Comparison of ENCODE assay signal across 25 cellular contexts in genomic region chr18:69590150-69590549, GRCh38.
DNase-seq lines count a peak whose midpoint lies in the region; ATAC-seq and TF ChIP-seq lines count a peak whose summit lies in the region.
"Had no signal": no experiment of that assay in that cellular context is flagged by ENCODE, and none has a peak within 500 bp of the region (broad histone marks: within the 10 kb centered on the region; RNA-seq: fewer than 3 reads in every experiment).

No MANE protein-coding gene starts in this region.

- H3K4me1 ChIP-seq in SK-N-SH (ENCODE audit: control insufficient read depth in 1 of 2, insufficient read depth in 2 of 2, low read depth in 1 of 2, low read length in 1 of 2): peaks cover 0 to 6% of the 10 kb centered on the region in 2 experiments; a peak in 2 of 4 replicates
- H3K4me1 ChIP-seq: BLaER1 treated with 17β-estradiol and CSF1 and Interleukin-3, amounts not matched to agents 10 nM and 100 nM had no signal

- H3K9me3 ChIP-seq in SK-N-SH: peaks cover under 1% of the 10 kb centered on the region; the same call in 1 of the 2 replicates
- H3K9me3 ChIP-seq: BLaER1 treated with 17β-estradiol and CSF1 and Interleukin-3, amounts not matched to agents 10 nM and 100 nM had no signal

- H3K27ac ChIP-seq in SK-N-SH (ENCODE audit: low read depth in 2 of 2, low read length in 1 of 2): no peak overlapping the region
- H3K27ac ChIP-seq: BLaER1 treated with 17β-estradiol and CSF1 and Interleukin-3, amounts not matched to agents 10 nM and 100 nM had no signal

- CTCF ChIA-PET in SK-N-SH (lab: Yijun Ruan, JAX): interaction anchor here (0.7 kb wide), 1 partner anchor 448 kb away, joined by 3 read pairs; no protein-coding TSS in a partner anchor
- CTCF ChIA-PET in activated CD4-positive, alpha-beta T cell treated with anti-CD3 and anti-CD28 coated beads for 36 hours (lab: Charles Lee): no interaction called here

- no peaks in the 10 kb centered on the region for H3K4me1 Mint-ChIP-seq in activated CD4-positive, alpha-beta T cell treated with anti-CD3 and anti-CD28 coated beads for 36 hours
- H3K4me1 Mint-ChIP-seq: IgD-negative memory B cell had no signal

- no peaks in the 10 kb centered on the region for H3K9me3 Mint-ChIP-seq in activated CD4-positive, alpha-beta T cell treated with anti-CD3 and anti-CD28 coated beads for 36 hours (ENCODE audit: low read depth)
- H3K9me3 Mint-ChIP-seq: CD8-positive, alpha-beta T cell; IgD-negative memory B cell had no signal

- intact Hi-C loops in activated CD4-positive, alpha-beta T cell treated with anti-CD3 and anti-CD28 coated beads for 36 hours (cut with DNase I, micrococcal nuclease): no loop called here

- no peak overlapping the region for H3K4me3 Mint-ChIP-seq in activated CD4-positive, alpha-beta T cell treated with anti-CD3 and anti-CD28 coated beads for 36 hours
- H3K4me3 Mint-ChIP-seq: CD8-positive, alpha-beta T cell; HFFc6; IgD-negative memory B cell had no signal

- H3K4me3 ChIP-seq in SK-N-SH (ENCODE audit: low read depth in 2 of 2, low read length in 1 of 2) (no peak overlapping the region), choroid plexus epithelial cell (ENCODE audit: low read depth, low read length) (no peak overlapping the region)
- H3K4me3 ChIP-seq: BLaER1 treated with 17β-estradiol and CSF1 and Interleukin-3, amounts not matched to agents 10 nM and 100 nM; GM12878 had no signal

- H3K27me3 Mint-ChIP-seq in activated CD4-positive, alpha-beta T cell treated with anti-CD3 and anti-CD28 coated beads for 36 hours: peaks cover 8% of the 10 kb centered on the region
- H3K27me3 Mint-ChIP-seq: IgD-negative memory B cell had no signal

- 81% methylated on average over 3 of the region's 3 CpGs for WGBS in SK-N-SH (ENCODE audit: low lambda C conversion rate)

- no peaks in the 10 kb centered on the region for H3F3A ChIP-seq in SK-N-SH (replicated peaks; ENCODE audit: insufficient read depth)

- no peak for ATAC-seq in GM18868 (IDR thresholded peaks at IDR 0.05; ENCODE audit: unreplicated experiment)
- ATAC-seq in activated CD4-positive, alpha-beta T cell treated with anti-CD3 and anti-CD28 coated beads for 36 hours: no peak
- ATAC-seq: CD8-positive, alpha-beta T cell; GM12878 had no signal

- DNase-seq in HCEC 1CT (peak; percentile 1), SK-N-SH (no peak), choroid plexus epithelial cell (ENCODE audit: low read depth) (peak; percentile 35), iris pigment epithelial cell (ENCODE audit: low read depth) (peak; percentile 32), dermis blood vessel endothelial cell (no peak), NCI-H524 (lab: John Stamatoyannopoulos, UW) (no peak)
- DNase-seq in activated CD4-positive, alpha-beta T cell treated with anti-CD3 and anti-CD28 coated beads for 36 hours: no peak
- DNase-seq: CD8-positive, alpha-beta T cell; DMS53; EL; HFFc6; Karpas-422; MM.1S; NCI-H1092 treated with DMSO at 0.1 percent for 48 hours; NCI-H146; NCI-H2081; NCI-H2171 treated with DMSO at 0.1 percent for 48 hours; NCI-H446 treated with DMSO at 0.1 percent for 48 hours; NCI-H748 treated with DMSO at 0.1 percent for 48 hours; NK-92 treated with Interleukin-12 subunit alpha and Interleukin-12 subunit beta, amount 100 ng/mL, for 24 hours; SHP77 had no signal

- H3K27me3 ChIP-seq in SK-N-SH (ENCODE audit: insufficient read depth): no peaks in the 10 kb centered on the region
- H3K27me3 ChIP-seq: BLaER1 treated with 17β-estradiol and CSF1 and Interleukin-3, amounts not matched to agents 10 nM and 100 nM had no signal

- no peaks in the 10 kb centered on the region for H3K36me3 Mint-ChIP-seq in activated CD4-positive, alpha-beta T cell treated with anti-CD3 and anti-CD28 coated beads for 36 hours (ENCODE audit: low read depth)
- H3K36me3 Mint-ChIP-seq: CD8-positive, alpha-beta T cell; IgD-negative memory B cell had no signal

- H3K27ac Mint-ChIP-seq in activated CD4-positive, alpha-beta T cell treated with anti-CD3 and anti-CD28 coated beads for 36 hours: no peak overlapping the region
- H3K27ac Mint-ChIP-seq: CD8-positive, alpha-beta T cell; HFFc6; IgD-negative memory B cell had no signal

- TF ChIP-seq CTCF in SK-N-SH (IDR thresholded peaks at IDR 0.05): no peak
- TF ChIP-seq CTCF in choroid plexus epithelial cell (conservative IDR thresholded peaks at IDR 0.05; ENCODE audit: low read depth, low read length): no peak

- TF ChIP-seq RAD21 in SK-N-SH (IDR thresholded peaks at IDR 0.05; ENCODE audit: low read length): no peak

- H3K9me2 ChIP-seq in SK-N-SH: no peaks in the 10 kb centered on the region; the same call in 1 of the 2 replicates

- H3K36me3 ChIP-seq in SK-N-SH (replicated peaks in 1 of 2; ENCODE audit: control insufficient read depth in 1 of 2, insufficient read depth in 2 of 2, low read length in 1 of 2): no peaks in the 10 kb centered on the region
- H3K36me3 ChIP-seq: BLaER1 treated with 17β-estradiol and CSF1 and Interleukin-3, amounts not matched to agents 10 nM and 100 nM had no signal

- no peak for TF ChIP-seq EP300 in SK-N-SH (IDR thresholded peaks at IDR 0.05; ENCODE audit: borderline replicate concordance in 1 of 2, low read depth in 1 of 2, low read length in 1 of 2)

- POLR2A ChIA-PET in SK-N-SH (lab: Yijun Ruan, JAX): no interaction called here
- POLR2A ChIA-PET in activated CD4-positive, alpha-beta T cell treated with anti-CD3 and anti-CD28 coated beads for 36 hours (lab: Charles Lee): no interaction called here

- H3K79me2 ChIP-seq in SK-N-SH (ENCODE audit: insufficient read depth): no peaks in the 10 kb centered on the region

- no peak overlapping the region for H3K9ac ChIP-seq in SK-N-SH
- H3K9ac ChIP-seq: BLaER1 treated with 17β-estradiol and CSF1 and Interleukin-3, amounts not matched to agents 10 nM and 100 nM had no signal

- no peaks in the 10 kb centered on the region for H4K20me1 ChIP-seq in SK-N-SH (ENCODE audit: insufficient read depth)
- H4K20me1 ChIP-seq: BLaER1 treated with 17β-estradiol and CSF1 and Interleukin-3, amounts not matched to agents 10 nM and 100 nM had no signal

- H2AFZ ChIP-seq in SK-N-SH (ENCODE audit: low read depth): no peak overlapping the region

- H3K4me2 ChIP-seq in SK-N-SH: no peak overlapping the region
- H3K4me2 ChIP-seq: BLaER1 treated with 17β-estradiol and CSF1 and Interleukin-3, amounts not matched to agents 10 nM and 100 nM had no signal

TF ChIP-seq in SK-N-SH, 30 proteins besides CTCF, POLR2A, EP300 and RAD21:
- TF ChIP-seq MXI1 (IDR thresholded peaks at IDR 0.05; ENCODE audit: low read depth, low read length): no peak
- TF ChIP-seq JUND (IDR thresholded peaks at IDR 0.05): 0 out of 2 replicates have a peak, but pooled peaks have one; percentile 26
- peak; percentile 49; the same call in 1 of the 2 replicates for TF ChIP-seq FOSL2 (IDR thresholded peaks at IDR 0.05; ENCODE audit: borderline replicate concordance, low read depth)
- no peak for TF ChIP-seq MAX (IDR thresholded peaks at IDR 0.05; ENCODE audit: low read depth)
- no peak for TF ChIP-seq YY1 (IDR thresholded peaks at IDR 0.05; ENCODE audit: low read depth)

Comparison
In these comparisons a context has a peak if more than half of its experiments do, and no peak if none do; other contexts are left out.
1. DNase-seq: peak in HCEC 1CT (single experiment), choroid plexus epithelial cell (single experiment) and iris pigment epithelial cell (single experiment); none in SK-N-SH (single experiment), dermis blood vessel endothelial cell (single experiment), activated CD4-positive, alpha-beta T cell treated with anti-CD3 and anti-CD28 coated beads for 36 hours (single experiment) and NCI-H524 (0 of 2).